Comparison of ENCODE assay signal across 20 cellular contexts in genomic region chr2:230156782-230157181, GRCh38.
"Had no signal": no experiment of that assay in that cellular context is flagged by ENCODE, and none has a peak within 500 bp of the region (broad histone marks: within the 10 kb centered on the region; RNA-seq: fewer than 3 reads in every experiment).

No MANE protein-coding gene starts in this region.

- H3K27me3 ChIP-seq: dorsolateral prefrontal cortex, heart right ventricle, left lung, ovary, tibial artery, upper lobe of left lung, uterus had no signal

- DNase-seq: central memory CD4-positive, alpha-beta T cell; cortex of kidney; dorsolateral prefrontal cortex; effector CD8-positive, alpha-beta T cell; heart right ventricle; hypothalamus; left lung; lower lobe of right lung; midbrain; naive B cell; ovary; right cardiac atrium; stimulated activated CD4-positive, alpha-beta T cell treated with anti-CD3 and anti-CD28 coated beads, Interleukin-2, amount 100 ng/mL, for 48 hours; stimulated activated naive CD4-positive, alpha-beta T cell treated with Interleukin-2 at 50 U/mL for 16 hours; tibial artery; uterus had no signal

- H3K36me3 ChIP-seq: heart right ventricle, left lung, lower lobe of right lung, ovary, tibial artery, upper lobe of left lung, uterus had no signal

- H3K4me2 ChIP-seq: smooth muscle cell had no signal

- H3K27ac Mint-ChIP-seq: memory B cell had no signal

- H3K4me1 ChIP-seq: lower lobe of right lung, tibial artery, uterus had no signal

- H3K27me3 Mint-ChIP-seq: memory B cell, naive B cell had no signal

- H3K27ac ChIP-seq: dorsolateral prefrontal cortex, heart right ventricle, left lung, lower lobe of right lung, ovary, tibial artery, upper lobe of left lung, uterus had no signal

- ATAC-seq: esophagus mucosa, heart right ventricle, left lung, lower lobe of right lung, right cardiac atrium had no signal

- H3K4me3 ChIP-seq: dorsolateral prefrontal cortex, heart right ventricle, left lung, lower lobe of right lung, ovary, smooth muscle cell, tibial artery, upper lobe of left lung, uterus had no signal

- H3K9me3 ChIP-seq: ovary, tibial artery, upper lobe of left lung, uterus had no signal

- H3K4me3 Mint-ChIP-seq: memory B cell had no signal
